ENCODE assay signal across 13 cellular contexts in the genomic region with DNA sequence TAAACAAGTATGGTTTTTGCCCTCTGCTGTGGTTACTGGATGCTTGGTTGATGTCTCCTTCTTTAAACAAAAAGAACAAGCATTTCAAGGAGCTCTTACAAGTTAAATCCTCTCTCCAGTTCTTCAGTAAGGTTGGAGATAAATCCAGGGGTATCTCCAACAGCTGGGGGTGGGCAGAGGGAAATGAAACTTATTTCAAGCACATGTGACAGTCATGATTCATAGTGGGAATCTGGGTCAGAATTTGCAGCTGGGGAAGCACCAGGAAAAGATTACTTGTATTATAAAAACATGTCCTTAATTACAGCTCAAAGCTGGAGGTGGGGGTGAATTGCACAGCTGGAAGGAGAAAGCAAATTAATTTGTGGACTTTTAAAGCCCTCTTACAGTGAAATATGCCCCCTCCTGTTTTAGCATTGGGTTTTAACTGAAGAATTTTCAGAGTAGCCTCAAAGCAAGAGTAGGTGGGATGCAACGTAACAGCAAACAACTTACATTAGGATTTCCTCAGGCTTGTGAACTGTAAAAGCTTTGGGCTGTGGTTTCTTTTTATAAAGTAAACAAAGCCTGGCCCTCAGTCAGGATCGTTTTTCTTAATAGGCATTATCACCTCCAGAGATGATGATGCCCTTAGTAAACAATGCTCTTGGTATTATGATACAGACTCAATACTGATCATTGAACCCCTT.
DNase-seq lines count a peak whose midpoint lies in the region; ATAC-seq, FAIRE-seq and TF ChIP-seq lines count a peak whose summit lies in the region.
"Had no signal": no experiment of that assay in that cellular context is flagged by ENCODE, and none has a peak within 500 bp of the region (broad histone marks: within the 10 kb centered on the region; RNA-seq: fewer than 3 reads in every experiment).

No MANE protein-coding gene starts in this region.

- H3K27me3 ChIP-seq in bronchial epithelial cell (ENCODE audit: control insufficient read depth, insufficient read depth, low read length): no peaks in the 10 kb centered on the region

- H3K4me1 Mint-ChIP-seq in HFFc6 (ENCODE audit: low read depth): peaks cover 56% of the 10 kb centered on the region
- H3K4me1 Mint-ChIP-seq in stimulated activated naive CD8-positive, alpha-beta T cell treated with anti-CD3 and anti-CD28 coated beads, Interleukin-15, amount 100 ng/mL, for 72 hours: no peaks in the 10 kb centered on the region

- no peaks in the 10 kb centered on the region for H3K27me3 Mint-ChIP-seq in HFFc6 (ENCODE audit: insufficient read depth)
- no peaks in the 10 kb centered on the region for H3K27me3 Mint-ChIP-seq in stimulated activated naive CD8-positive, alpha-beta T cell treated with anti-CD3 and anti-CD28 coated beads, Interleukin-15, amount 100 ng/mL, for 72 hours

- no peaks in the 10 kb centered on the region for H3K36me3 ChIP-seq in bronchial epithelial cell (ENCODE audit: control insufficient read depth, insufficient read depth, low read length)

- no peak overlapping the region for H3K4me3 ChIP-seq in AG09309 (ENCODE audit: control insufficient read depth, low read depth, low read length)
- H3K4me3 ChIP-seq in bronchial epithelial cell (ENCODE audit: low read depth, low read length): no peak overlapping the region
- H3K4me3 ChIP-seq: psoas muscle had no signal

- no peak for TF ChIP-seq CTCF in AG09309 (IDR thresholded peaks at IDR 0.05; ENCODE audit: control insufficient read depth, insufficient read depth, low read depth, low read length, missing control alignments)
- no peak for TF ChIP-seq CTCF in HFFc6 (IDR thresholded peaks at IDR 0.05)
- TF ChIP-seq CTCF in bronchial epithelial cell (IDR thresholded peaks at IDR 0.05; ENCODE audit: insufficient read depth, low read length, severe bottlenecking): no peak

- H3K4me3 Mint-ChIP-seq in HFFc6: peak overlapping the region; percentile 55
- H3K4me3 Mint-ChIP-seq in stimulated activated naive CD8-positive, alpha-beta T cell treated with anti-CD3 and anti-CD28 coated beads, Interleukin-15, amount 100 ng/mL, for 72 hours: no peak overlapping the region

- peak; percentile 18 for DNase-seq in AG09309 (ENCODE audit: low read depth)
- peak; percentile 35 for DNase-seq in HFFc6
- peak; percentile 29 for DNase-seq in bronchial epithelial cell (ENCODE audit: low read depth)
- peak; percentile 18 for DNase-seq in kidney glomerular epithelial cell (lab: John Stamatoyannopoulos, UW)
- no peak for DNase-seq in T-helper 9 cell
- DNase-seq in stimulated activated naive CD8-positive, alpha-beta T cell treated with anti-CD3 and anti-CD28 coated beads, Interleukin-15, amount 100 ng/mL, for 72 hours: no peak
- DNase-seq in OCI-M2 (lab: John Stamatoyannopoulos, UW; ENCODE audit: unreplicated experiment): no peak
- DNase-seq: effector CD4-positive, alpha-beta T cell; midbrain; MM.1S; psoas muscle; stimulated activated naive CD8-positive, alpha-beta T cell treated with anti-CD3 and anti-CD28 coated beads, Interleukin-15, Interleukin-2, amounts not matched to agents 100 U/mL and 50 U/mL, for 24 hours had no signal

- no peaks in the 10 kb centered on the region for H3K9me3 Mint-ChIP-seq in HFFc6
- no peaks in the 10 kb centered on the region for H3K9me3 Mint-ChIP-seq in stimulated activated naive CD8-positive, alpha-beta T cell treated with anti-CD3 and anti-CD28 coated beads, Interleukin-15, amount 100 ng/mL, for 72 hours

- ATAC-seq in HG03108 (IDR thresholded peaks at IDR 0.05; ENCODE audit: unreplicated experiment): no peak
- no peak for ATAC-seq in stimulated activated naive CD8-positive, alpha-beta T cell treated with anti-CD3 and anti-CD28 coated beads, Interleukin-15, amount 100 ng/mL, for 72 hours
- ATAC-seq: psoas muscle; stimulated activated naive CD8-positive, alpha-beta T cell treated with anti-CD3 and anti-CD28 coated beads, Interleukin-15, Interleukin-2, amounts not matched to agents 100 U/mL and 50 U/mL, for 24 hours had no signal

- no peak for FAIRE-seq in bronchial epithelial cell (lab: Jason Lieb, UNC)

- peak overlapping the region; percentile 94 for H3K27ac Mint-ChIP-seq in HFFc6
- H3K27ac Mint-ChIP-seq in stimulated activated naive CD8-positive, alpha-beta T cell treated with anti-CD3 and anti-CD28 coated beads, Interleukin-15, amount 100 ng/mL, for 72 hours: no peak overlapping the region

- peaks cover 4% of the 10 kb centered on the region; the same call in 1 of the 2 replicates for H3K36me3 Mint-ChIP-seq in HFFc6 (ENCODE audit: low read depth)

Comparison
In these comparisons a context has a peak if more than half of its experiments do, and no peak if none do; other contexts are left out.
1. DNase-seq: peak in AG09309 (single experiment), HFFc6 (single experiment), bronchial epithelial cell (single experiment) and kidney glomerular epithelial cell (single experiment); none in T-helper 9 cell (single experiment), stimulated activated naive CD8-positive, alpha-beta T cell treated with anti-CD3 and anti-CD28 coated beads, Interleukin-15, amount 100 ng/mL, for 72 hours (0 of 2) and OCI-M2 (single experiment).